In genomic region chr18:35430721-35431441, GRCh38 we compare ENCODE assay signal across 15 cellular contexts.
"Had no signal": no experiment of that assay in that cellular context is flagged by ENCODE, and none has a peak within 500 bp of the region (broad histone marks: within the 10 kb centered on the region; RNA-seq: fewer than 3 reads in every experiment).

No MANE protein-coding gene starts in this region.

- H3K36me3 ChIP-seq: thoracic aorta had no signal

- DNase-seq: activated CD4-positive, alpha-beta T cell treated with anti-CD3 and anti-CD28 coated beads, Interleukin-2, amount 10 ng/mL, durations not matched to agents 7 days and 5 days; activated CD8-positive, alpha-beta memory T cell treated with anti-CD3 and anti-CD28 coated beads for 24 hours; activated naive CD4-positive, alpha-beta T cell treated with anti-CD3 and anti-CD28 coated beads for 36 hours; central memory CD4-positive, alpha-beta T cell; effector memory CD8-positive, alpha-beta T cell; stimulated activated CD4-positive, alpha-beta T cell treated with anti-CD3 and anti-CD28 coated beads, Interleukin-15, amount 100 ng/mL, for 24 hours; stimulated activated CD4-positive, alpha-beta T cell treated with anti-CD3 and anti-CD28 coated beads, Interleukin-4, amount 100 ng/mL, for 4 hours; stimulated activated naive CD8-positive, alpha-beta T cell treated with anti-CD3 and anti-CD28 coated beads, Interleukin-15, amount 100 ng/mL, for 72 hours; T-cell; T1000 had no signal

- ATAC-seq: effector memory CD8-positive, alpha-beta T cell; stimulated activated naive CD8-positive, alpha-beta T cell treated with anti-CD3 and anti-CD28 coated beads, Interleukin-15, amount 100 ng/mL, for 72 hours; T-cell; WTC11 had no signal

- H3K27me3 Mint-ChIP-seq: memory B cell; stimulated activated naive CD8-positive, alpha-beta T cell treated with anti-CD3 and anti-CD28 coated beads, Interleukin-15, amount 100 ng/mL, for 72 hours; T-cell had no signal

- H3K9me3 Mint-ChIP-seq: WTC11 had no signal

- H3K36me3 Mint-ChIP-seq: T-cell, WTC11 had no signal

- H3K27ac Mint-ChIP-seq: activated CD4-positive, alpha-beta T cell treated with anti-CD3 and anti-CD28 coated beads, Interleukin-2, amount 10 ng/mL, durations not matched to agents 7 days and 5 days; activated naive CD4-positive, alpha-beta T cell treated with anti-CD3 and anti-CD28 coated beads for 36 hours; effector memory CD8-positive, alpha-beta T cell; memory B cell; nephron; stimulated activated naive CD8-positive, alpha-beta T cell treated with anti-CD3 and anti-CD28 coated beads, Interleukin-15, amount 100 ng/mL, for 72 hours; T-cell; WTC11 had no signal

- H3K4me3 Mint-ChIP-seq: activated CD4-positive, alpha-beta T cell treated with anti-CD3 and anti-CD28 coated beads, Interleukin-2, amount 10 ng/mL, durations not matched to agents 7 days and 5 days; activated naive CD4-positive, alpha-beta T cell treated with anti-CD3 and anti-CD28 coated beads for 36 hours; effector memory CD8-positive, alpha-beta T cell; memory B cell; nephron; stimulated activated naive CD8-positive, alpha-beta T cell treated with anti-CD3 and anti-CD28 coated beads, Interleukin-15, amount 100 ng/mL, for 72 hours; T-cell; WTC11 had no signal

- H3K27ac ChIP-seq: thoracic aorta had no signal

- H3K4me1 Mint-ChIP-seq: activated CD4-positive, alpha-beta T cell treated with anti-CD3 and anti-CD28 coated beads, Interleukin-2, amount 10 ng/mL, durations not matched to agents 7 days and 5 days; memory B cell; nephron; stimulated activated naive CD8-positive, alpha-beta T cell treated with anti-CD3 and anti-CD28 coated beads, Interleukin-15, amount 100 ng/mL, for 72 hours; T-cell; WTC11 had no signal

- H3K4me3 ChIP-seq: coronary artery, thoracic aorta had no signal
